In the genomic region with DNA sequence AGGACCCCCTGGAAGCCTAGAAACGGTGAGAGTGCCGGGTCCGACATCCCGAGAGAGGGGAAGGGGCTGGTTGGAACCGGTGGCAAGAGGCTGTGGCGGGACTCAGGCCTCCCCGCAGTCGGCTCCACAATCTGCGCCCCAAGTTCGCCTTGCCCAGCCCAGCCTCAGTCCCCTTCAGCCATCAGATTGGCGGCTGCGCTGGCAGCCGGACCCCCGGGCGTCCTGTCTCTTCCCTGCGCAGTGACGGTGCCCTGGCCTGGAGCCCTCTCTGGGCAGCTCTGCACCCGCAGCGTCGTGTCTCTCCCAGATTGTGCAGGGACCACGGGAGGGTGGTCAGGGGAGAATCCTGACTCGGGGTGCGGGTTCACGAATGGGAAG, we compare ENCODE assay signal across 9 cellular contexts. TPM values are rescaled to one million over a fixed set of nuclear protein-coding genes. Genes with fewer than 3 reads are reported as not detected.
DNase-seq lines count a peak whose midpoint lies in the region; ATAC-seq, FAIRE-seq and TF ChIP-seq lines count a peak whose summit lies in the region.
"Had no signal": no experiment of that assay in that cellular context is flagged by ENCODE, and none has a peak within 500 bp of the region (broad histone marks: within the 10 kb centered on the region; RNA-seq: fewer than 3 reads in every experiment).

No MANE protein-coding gene starts in this region.

- H3K4me3 Mint-ChIP-seq in activated naive CD8-positive, alpha-beta T cell: peak overlapping the region; percentile 96
- H3K4me3 Mint-ChIP-seq in memory B cell: peak overlapping the region; percentile 89

- in situ Hi-C loops in HepG2 (cut with HindIII; ENCODE audit: extremely low pct_ligation_motif_present, low pct_unique_long_range_greater_than_20kb): no loop called here

- TF ChIP-seq RAD21 in liver (IDR thresholded peaks at IDR 0.05) (no peak), HepG2 (CRISPR knock-in tag; IDR thresholded peaks at IDR 0.05) (no peak)

- H3K36me3 ChIP-seq in liver (ENCODE audit: control insufficient read depth in 4 of 4, insufficient read depth in 3 of 4, low read depth in 1 of 4, low read length in 3 of 4): no peaks in the 10 kb centered on the region
- no peaks in the 10 kb centered on the region for H3K36me3 ChIP-seq in HepG2 (replicated peaks in 1 of 2; ENCODE audit: control insufficient read depth in 1 of 2, insufficient read depth in 2 of 2, low read length in 2 of 2)
- H3K36me3 ChIP-seq in aorta (ENCODE audit: control insufficient read depth in 1 of 2, insufficient read depth in 2 of 2, low read length in 1 of 2): no peaks in the 10 kb centered on the region

- TF ChIP-seq CTCF in liver (IDR thresholded peaks at IDR 0.05; ENCODE audit: low read depth, low read length, missing input control) (no peak), HepG2 (CRISPR knock-in tag; IDR thresholded peaks at IDR 0.05) (no peak)

- DNase-seq in HepG2 (ENCODE audit: low spot score): no peak
- no peak for DNase-seq in memory B cell (ENCODE audit: low spot score in 2 of 2)
- DNase-seq in aorta: no peak
- no peak for DNase-seq in NOMO-1 treated with dmso at 0.1 percent for 144 hours (lab: John Stamatoyannopoulos, UW; ENCODE audit: unreplicated experiment)
- DNase-seq in NCI-H526 treated with DMSO at 0.1 percent for 48 hours (lab: John Stamatoyannopoulos, UW): no peak
- DNase-seq: NCI-H345 had no signal

- no peak overlapping the region for H2AFZ ChIP-seq in HepG2 (ENCODE audit: low read length)

- CTCF ChIA-PET in HepG2 (lab: Yijun Ruan, JAX; ENCODE audit: low intra/inter-chr PET ratio, low total read pairs): no interaction called here

- H3K27ac Mint-ChIP-seq in activated naive CD8-positive, alpha-beta T cell: peak overlapping the region; percentile 68
- H3K27ac Mint-ChIP-seq in memory B cell: peak overlapping the region; percentile 28

- TF ChIP-seq POLR2A in HepG2 (IDR thresholded peaks at IDR 0.05; ENCODE audit: insufficient read depth in 1 of 2, low read depth in 2 of 2, low read length in 2 of 2): no peak

- H3K36me3 Mint-ChIP-seq in activated naive CD8-positive, alpha-beta T cell: peaks cover 3% of the 10 kb centered on the region
- no peaks in the 10 kb centered on the region for H3K36me3 Mint-ChIP-seq in memory B cell

- H3K9ac ChIP-seq in liver (ENCODE audit: low read depth in 1 of 2, low read length in 2 of 2) (no peak overlapping the region), HepG2 (ENCODE audit: insufficient read depth, low read depth, low read length) (no peak overlapping the region)

- H3K4me3 ChIP-seq in liver (ENCODE audit: low read depth in 1 of 3, low read length in 3 of 3) (peak overlapping the region in 2 of 3 donors; percentile 5 to 34), HepG2 (replicated peaks in 1 of 3; ENCODE audit: insufficient read depth in 1 of 3, low read depth in 2 of 3, low read length in 3 of 3) (no peak overlapping the region), aorta (ENCODE audit: low read length in 2 of 2) (peak overlapping the region in 1 of 2 donors; percentile 25)

- FAIRE-seq in HepG2 (lab: Jason Lieb, UNC): no peak

- no peak overlapping the region for H3K27ac ChIP-seq in liver (ENCODE audit: low read depth in 1 of 2, low read length in 2 of 2)
- H3K27ac ChIP-seq in HepG2 (ENCODE audit: extremely low read length, insufficient read depth, low read length): no peak overlapping the region
- no peak overlapping the region for H3K27ac ChIP-seq in aorta (ENCODE audit: low read depth in 1 of 2, low read length in 2 of 2)

- H3K9me3 ChIP-seq in liver (ENCODE audit: control insufficient read depth in 4 of 4, low read length in 3 of 4) (peaks cover 0 to 9% (median 2%) of the 10 kb centered on the region in 4 donors), HepG2 (ENCODE audit: low read length) (peaks cover 64% of the 10 kb centered on the region), aorta (ENCODE audit: control insufficient read depth, low read length) (no peaks in the 10 kb centered on the region)

- TF ChIP-seq EP300 in HepG2 (IDR thresholded peaks at IDR 0.05; ENCODE audit: low read depth in 2 of 2, low read length in 2 of 2) (no peak), HepG2 (CRISPR knock-in tag; IDR thresholded peaks at IDR 0.05; ENCODE audit: borderline replicate concordance) (no peak)

- H4K20me1 ChIP-seq in HepG2 (ENCODE audit: insufficient read depth, low read length): no peaks in the 10 kb centered on the region

- BruUV-seq in HepG2 (replicated peaks; lab: Mats Ljungman, UMichigan): no TSS peak

- H3K79me2 ChIP-seq in HepG2 (ENCODE audit: insufficient read depth, low read length): no peaks in the 10 kb centered on the region

- H3K4me1 ChIP-seq in liver (ENCODE audit: control insufficient read depth in 4 of 4, insufficient read depth in 4 of 4, low read length in 3 of 4): no peaks in the 10 kb centered on the region
- no peaks in the 10 kb centered on the region for H3K4me1 ChIP-seq in HepG2 (ENCODE audit: insufficient read depth, low read length)
- H3K4me1 ChIP-seq in aorta (ENCODE audit: control insufficient read depth in 1 of 2, insufficient read depth in 2 of 2, low read length in 2 of 2): no peaks in the 10 kb centered on the region

- H3K27me3 ChIP-seq in liver (ENCODE audit: control insufficient read depth in 4 of 4, insufficient read depth in 4 of 4, low read length in 3 of 4): no peaks in the 10 kb centered on the region
- no peaks in the 10 kb centered on the region for H3K27me3 ChIP-seq in HepG2 (ENCODE audit: control insufficient read depth in 1 of 2, insufficient read depth in 2 of 2, low read length in 2 of 2)
- H3K27me3 ChIP-seq in aorta (ENCODE audit: control insufficient read depth in 1 of 2, insufficient read depth in 2 of 2, low read length in 1 of 2): no peaks in the 10 kb centered on the region

- ATAC-seq in HepG2 (no peak), memory B cell (ENCODE audit: low read depth) (no peak), aorta (ENCODE audit: low FRiP score) (peak; percentile 28), HG02840 (IDR thresholded peaks at IDR 0.05; ENCODE audit: low FRiP score, unreplicated experiment) (no peak)

- WGBS in liver: 3% methylated on average over 24 of the region's 24 CpGs
- 17% methylated on average over 8 of the region's 24 CpGs for WGBS in HepG2 (ENCODE audit: low lambda C conversion rate)
- WGBS in aorta, 2 donors: 0% methylated on average over 15 to 24 of the region's 24 CpGs

- no peak overlapping the region for H3K4me2 ChIP-seq in HepG2 (ENCODE audit: low read depth, low read length)

- H3K4me1 Mint-ChIP-seq in activated naive CD8-positive, alpha-beta T cell (ENCODE audit: low read depth): peaks cover 5% of the 10 kb centered on the region
- H3K4me1 Mint-ChIP-seq in memory B cell: no peaks in the 10 kb centered on the region

- POLR2A ChIA-PET in HepG2 (lab: Yijun Ruan, JAX): no interaction called here

- intact Hi-C loops in HepG2 (cut with micrococcal nuclease; ENCODE audit: unreplicated experiment) (no loop called here), aorta (cut with DNase I) (no loop called here)

- no peaks in the 10 kb centered on the region for H3K27me3 Mint-ChIP-seq in activated naive CD8-positive, alpha-beta T cell
- no peaks in the 10 kb centered on the region for H3K27me3 Mint-ChIP-seq in memory B cell

- H3K9me3 Mint-ChIP-seq in activated naive CD8-positive, alpha-beta T cell (ENCODE audit: low read depth): no peaks in the 10 kb centered on the region
- H3K9me3 Mint-ChIP-seq in memory B cell: peaks cover 1% of the 10 kb centered on the region

TF ChIP-seq in liver, 16 proteins besides CTCF, POLR2A, EP300 and RAD21 (continues in another document):
- TF ChIP-seq EGR1 (IDR thresholded peaks at IDR 0.05; ENCODE audit: low read depth in 2 of 2) (no peak), JUND (IDR thresholded peaks at IDR 0.05) (no peak)
- TF ChIP-seq, protein P1, sequence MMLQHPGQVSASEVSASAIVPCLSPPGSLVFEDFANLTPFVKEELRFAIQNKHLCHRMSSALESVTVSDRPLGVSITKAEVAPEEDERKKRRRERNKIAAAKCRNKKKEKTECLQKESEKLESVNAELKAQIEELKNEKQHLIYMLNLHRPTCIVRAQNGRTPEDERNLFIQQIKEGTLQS (IDR thresholded peaks at IDR 0.05): no peak

TF ChIP-seq in HepG2, 621 proteins besides CTCF, POLR2A, EP300 and RAD21 (continues in another document):
- TF ChIP-seq, protein P2, sequence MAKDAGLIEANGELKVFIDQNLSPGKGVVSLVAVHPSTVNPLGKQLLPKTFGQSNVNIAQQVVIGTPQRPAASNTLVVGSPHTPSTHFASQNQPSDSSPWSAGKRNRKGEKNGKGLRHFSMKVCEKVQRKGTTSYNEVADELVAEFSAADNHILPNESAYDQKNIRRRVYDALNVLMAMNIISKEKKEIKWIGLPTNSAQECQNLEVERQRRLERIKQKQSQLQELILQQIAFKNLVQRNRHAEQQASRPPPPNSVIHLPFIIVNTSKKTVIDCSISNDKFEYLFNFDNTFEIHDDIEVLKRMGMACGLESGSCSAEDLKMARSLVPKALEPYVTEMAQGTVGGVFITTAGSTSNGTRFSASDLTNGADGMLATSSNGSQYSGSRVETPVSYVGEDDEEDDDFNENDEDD (CRISPR knock-in tag; IDR thresholded peaks at IDR 0.05; ENCODE audit: borderline replicate concordance): no peak
- no peak for TF ChIP-seq PLRG1 (conservative IDR thresholded peaks at IDR 0.05)

RNA-seq across cellular contexts. Expression of a gene that starts 0.3 kb away (rescaled TPM):
- total RNA-seq in liver (1 to 10 TPM in 1 of 2 donors, under 1 TPM in 1; under 0.01 to 2.4 TPM), HepG2 (2016; rRNA removed; fragmentation: Illumina TruSeq; extraction: Trizol) (not detected in 2 replicates), aorta (under 1 TPM; 0.36 to 0.51 TPM)
- polyA plus RNA-seq in liver (under 1 TPM in 1 of 2 donors, not detected in 1; 0.01 TPM), HepG2 (2011; rRNA removed) (not detected in 2 replicates), aorta (not detected)
- total RNA-seq in HepG2 (2016; cell fraction: cytosol; rRNA removed; fragmentation: Illumina TruSeq; extraction: Trizol; ENCODE audit: low read depth): not detected in 2 replicates
- total RNA-seq in HepG2 (2016; cell fraction: insoluble cytoplasmic fraction; rRNA removed; fragmentation: Illumina TruSeq; extraction: Trizol): not detected in 2 replicates
- not detected in 2 replicates for total RNA-seq in HepG2 (2016; cell fraction: membrane; rRNA removed; fragmentation: Illumina TruSeq; extraction: Trizol)
- not detected in 2 replicates for total RNA-seq in HepG2 (2016; cell fraction: nucleus; rRNA removed; fragmentation: Illumina TruSeq; extraction: Trizol)
- not detected in 2 replicates for polyA plus RNA-seq in HepG2 (2011; cell fraction: cytosol; rRNA removed)
- not detected in 2 replicates for polyA plus RNA-seq in HepG2 (2011; cell fraction: nucleus; rRNA removed)
- polyA plus RNA-seq in HepG2 (2012): not detected in 2 replicates
- not detected in 2 replicates for polyA plus RNA-seq in HepG2 (2016; cell fraction: cytosol; fragmentation: Illumina TruSeq; extraction: Trizol; ENCODE audit: low read depth)
- not detected in 2 replicates for polyA plus RNA-seq in HepG2 (2016; cell fraction: insoluble cytoplasmic fraction; fragmentation: Illumina TruSeq; extraction: Trizol; ENCODE audit: low read depth)
- not detected in 2 replicates for polyA plus RNA-seq in HepG2 (2016; cell fraction: membrane; fragmentation: Illumina TruSeq; extraction: Trizol; ENCODE audit: low read depth)
- not detected in 2 replicates for polyA plus RNA-seq in HepG2 (2016; cell fraction: nucleus; fragmentation: Illumina TruSeq; extraction: Trizol; ENCODE audit: insufficient read depth, low read depth)
- polyA minus RNA-seq in HepG2 (2011; rRNA and poly(A)+ RNA removed; ENCODE audit: low replicate concordance): not detected in 2 replicates
- not detected in 2 replicates for polyA minus RNA-seq in HepG2 (2011; cell fraction: cytosol; rRNA and poly(A)+ RNA removed)
- not detected in 2 replicates for polyA minus RNA-seq in HepG2 (2011; cell fraction: nucleus; rRNA and poly(A)+ RNA removed)

Comparison
In these comparisons a context has a peak if more than half of its experiments do, and no peak if none do; other contexts are left out.
1. H3K4me3 ChIP-seq: peak in liver (2 of 3); none in HepG2 (0 of 3).